In the genomic region with DNA sequence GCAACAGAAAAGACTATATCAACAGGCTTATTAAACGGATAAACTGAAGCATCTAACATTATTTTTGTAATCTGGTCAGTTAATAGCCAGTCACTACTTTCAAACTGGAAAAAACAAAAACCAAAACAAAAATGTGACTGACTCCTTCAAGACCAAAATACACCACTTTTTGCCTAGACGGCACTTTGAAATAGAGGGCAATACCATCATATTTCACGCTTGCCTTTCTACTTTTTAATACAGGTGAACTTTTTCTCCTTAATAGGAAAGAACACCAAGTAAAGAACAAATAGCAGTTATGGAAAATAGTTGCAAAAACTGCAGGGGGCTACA, we compare ENCODE assay signal across 8 cellular contexts. TPM values are rescaled to one million over a fixed set of nuclear protein-coding genes. Genes with fewer than 3 reads are reported as not detected.
A peak's percentile ranks its signal among the peaks of the same experiment; 100 is the strongest.
DNase-seq lines count a peak whose midpoint lies in the region; ATAC-seq, FAIRE-seq and TF ChIP-seq lines count a peak whose summit lies in the region.

No MANE protein-coding gene starts in this region.

- no peaks in the 10 kb centered on the region for H3K27me3 ChIP-seq in colonic mucosa

- DNase-seq in CD14-positive monocyte (ENCODE audit: low spot score) (no peak), colonic mucosa (no peak), H54 (ENCODE audit: insufficient read length, low spot score) (no peak), T1000 (lab: John Stamatoyannopoulos, UW) (no peak), RPMI8226 (no peak)

- intact Hi-C loops in CD14-positive monocyte (cut with micrococcal nuclease) (no loop called here), colonic mucosa (cut with DNase I) (no loop called here)

- H3K27ac ChIP-seq in colonic mucosa: peak overlapping the region; percentile 79

- H3K9ac ChIP-seq in colonic mucosa (ENCODE audit: low read depth in 2 of 2, low read length in 2 of 2): peak overlapping the region in 1 of 2 donors; percentile 73

- peaks cover 5% of the 10 kb centered on the region for H3K4me1 ChIP-seq in colonic mucosa

- TF ChIP-seq POLR2A in H54 (IDR thresholded peaks at IDR 0.05; ENCODE audit: low read depth, low read length): no peak

- ATAC-seq in HG02588 (IDR thresholded peaks at IDR 0.05; ENCODE audit: unreplicated experiment): no peak

- H3K9me3 Mint-ChIP-seq in CD14-positive monocyte: no peaks in the 10 kb centered on the region
- no peaks in the 10 kb centered on the region for H3K9me3 Mint-ChIP-seq in IgD-negative memory B cell
- H3K9me3 Mint-ChIP-seq in nephron: no peaks in the 10 kb centered on the region

- H3K4me1 Mint-ChIP-seq in CD14-positive monocyte: peaks cover 15% of the 10 kb centered on the region
- H3K4me1 Mint-ChIP-seq in IgD-negative memory B cell: peaks cover 13 to 23% (median 21%) of the 10 kb centered on the region in 3 donors
- peaks cover 17% of the 10 kb centered on the region for H3K4me1 Mint-ChIP-seq in nephron

- H3K36me3 Mint-ChIP-seq in CD14-positive monocyte (peaks cover 7 to 8% of the 10 kb centered on the region in 2 donors), IgD-negative memory B cell (peaks cover 5% of the 10 kb centered on the region), nephron (ENCODE audit: low read depth) (peaks cover 9% of the 10 kb centered on the region)

- no peaks in the 10 kb centered on the region for H3K9me3 ChIP-seq in colonic mucosa

- peak overlapping the region in 6 of 7 donors; percentile 89 to 95 (median 92) for H3K27ac Mint-ChIP-seq in CD14-positive monocyte
- H3K27ac Mint-ChIP-seq in IgD-negative memory B cell: peak overlapping the region; percentile 89 to 98 (median 96)
- H3K27ac Mint-ChIP-seq in nephron: peak overlapping the region; percentile 99 to 100 (median 99)

- FAIRE-seq in H54 (lab: Jason Lieb, UNC): no peak

- H3K4me3 Mint-ChIP-seq in CD14-positive monocyte: peak overlapping the region; percentile 92 to 97
- H3K4me3 Mint-ChIP-seq in IgD-negative memory B cell: peak overlapping the region; percentile 97 to 100 (median 98)
- H3K4me3 Mint-ChIP-seq in nephron: peak overlapping the region; percentile 96 to 99 (median 98)

- no peak for TF ChIP-seq CTCF in CD14-positive monocyte (IDR thresholded peaks at IDR 0.05)
- TF ChIP-seq CTCF in colonic mucosa (IDR thresholded peaks at IDR 0.05): no peak
- no peak for TF ChIP-seq CTCF in nephron (IDR thresholded peaks at IDR 0.05; ENCODE audit: unreplicated experiment in 3 of 3)

- H3K27me3 Mint-ChIP-seq in CD14-positive monocyte (ENCODE audit: low read depth in 3 of 3): no peaks in the 10 kb centered on the region
- no peaks in the 10 kb centered on the region for H3K27me3 Mint-ChIP-seq in IgD-negative memory B cell
- no peaks in the 10 kb centered on the region for H3K27me3 Mint-ChIP-seq in nephron (ENCODE audit: low read depth)

- H3K4me3 ChIP-seq in colonic mucosa: peak overlapping the region; percentile 73

- H3K36me3 ChIP-seq in colonic mucosa: no peaks in the 10 kb centered on the region

RNA-seq across cellular contexts. Expression of a gene that starts 0.6 kb away (rescaled TPM):
- 10 to 100 TPM in 1 of 2 donors, 1 to 10 TPM in 1; 6.7 to 10.7 TPM for polyA plus RNA-seq in CD14-positive monocyte
- 28.9 TPM for polyA plus RNA-seq in IgD-negative memory B cell
- 10 to 100 TPM; 31.3 to 56.6 TPM for total RNA-seq in colonic mucosa

RNA-seq across cellular contexts. Expression of a gene that starts 59.7 kb away (rescaled TPM):
- polyA plus RNA-seq in CD14-positive monocyte (10 to 100 TPM; 10.9 to 12.4 TPM), IgD-negative memory B cell (15.2 TPM)
- total RNA-seq in colonic mucosa: 1 to 10 TPM; 6.8 to 7.1 TPM
